22 cellular contexts compared by ENCODE assay signal in genomic region chr3:152790988-152791387, GRCh38.
"Had no signal": no experiment of that assay in that cellular context is flagged by ENCODE, and none has a peak within 500 bp of the region (broad histone marks: within the 10 kb centered on the region; RNA-seq: fewer than 3 reads in every experiment).

No MANE protein-coding gene starts in this region.

- H3K27ac ChIP-seq: colonic mucosa, esophagus muscularis mucosa, foreskin keratinocyte, gastroesophageal sphincter, heart left ventricle, left lung, lower lobe of right lung had no signal

- H3K27ac Mint-ChIP-seq: dendritic cell treated with granulocyte-macrophage colony-stimulating factor and Interleukin-4, amounts not matched to agents 40 ng/mL and 50 ng/mL, for 4 days; effector memory CD8-positive, alpha-beta T cell; endodermal cell had no signal

- FAIRE-seq: endothelial cell of umbilical vein, frontal cortex, islet of Langerhans, keratinocyte had no signal

- DNase-seq: cerebellar nuclear complex; colonic mucosa; cortex of kidney; effector CD8-positive, alpha-beta T cell; effector memory CD8-positive, alpha-beta T cell; endodermal cell; foreskin keratinocyte; heart left ventricle; hippocampal formation; left cardiac atrium; left lung; left ventricle myocardium superior; lower lobe of right lung; mesendoderm; midbrain had no signal

- H3K4me1 Mint-ChIP-seq: endodermal cell had no signal

- H3K9me3 Mint-ChIP-seq: effector memory CD8-positive, alpha-beta T cell had no signal

- H3K27me3 Mint-ChIP-seq: dendritic cell treated with granulocyte-macrophage colony-stimulating factor and Interleukin-4, amounts not matched to agents 40 ng/mL and 50 ng/mL, for 4 days; effector memory CD8-positive, alpha-beta T cell had no signal

- ATAC-seq: effector memory CD8-positive, alpha-beta T cell; foreskin keratinocyte; gastroesophageal sphincter; heart left ventricle; left cardiac atrium; left lung; left ventricle myocardium superior; lower lobe of right lung had no signal

- H3K4me3 Mint-ChIP-seq: dendritic cell treated with granulocyte-macrophage colony-stimulating factor and Interleukin-4, amounts not matched to agents 40 ng/mL and 50 ng/mL, for 4 days; effector memory CD8-positive, alpha-beta T cell; endodermal cell had no signal

- H3K36me3 ChIP-seq: colonic mucosa, esophagus muscularis mucosa, gastroesophageal sphincter, heart left ventricle, left lung, lower lobe of right lung had no signal

- H3K27me3 ChIP-seq: colonic mucosa, esophagus muscularis mucosa, foreskin keratinocyte, gastroesophageal sphincter, heart left ventricle, left lung had no signal

- H3K4me3 ChIP-seq: colonic mucosa, esophagus muscularis mucosa, gastroesophageal sphincter, heart left ventricle, left lung, lower lobe of right lung had no signal

- H3K9me3 ChIP-seq: colonic mucosa, gastroesophageal sphincter, lower lobe of right lung had no signal

- H3K4me1 ChIP-seq: colonic mucosa, esophagus muscularis mucosa, foreskin keratinocyte, gastroesophageal sphincter, heart left ventricle, left lung, lower lobe of right lung had no signal
